ENCODE assay signal across 28 cellular contexts in the genomic region with DNA sequence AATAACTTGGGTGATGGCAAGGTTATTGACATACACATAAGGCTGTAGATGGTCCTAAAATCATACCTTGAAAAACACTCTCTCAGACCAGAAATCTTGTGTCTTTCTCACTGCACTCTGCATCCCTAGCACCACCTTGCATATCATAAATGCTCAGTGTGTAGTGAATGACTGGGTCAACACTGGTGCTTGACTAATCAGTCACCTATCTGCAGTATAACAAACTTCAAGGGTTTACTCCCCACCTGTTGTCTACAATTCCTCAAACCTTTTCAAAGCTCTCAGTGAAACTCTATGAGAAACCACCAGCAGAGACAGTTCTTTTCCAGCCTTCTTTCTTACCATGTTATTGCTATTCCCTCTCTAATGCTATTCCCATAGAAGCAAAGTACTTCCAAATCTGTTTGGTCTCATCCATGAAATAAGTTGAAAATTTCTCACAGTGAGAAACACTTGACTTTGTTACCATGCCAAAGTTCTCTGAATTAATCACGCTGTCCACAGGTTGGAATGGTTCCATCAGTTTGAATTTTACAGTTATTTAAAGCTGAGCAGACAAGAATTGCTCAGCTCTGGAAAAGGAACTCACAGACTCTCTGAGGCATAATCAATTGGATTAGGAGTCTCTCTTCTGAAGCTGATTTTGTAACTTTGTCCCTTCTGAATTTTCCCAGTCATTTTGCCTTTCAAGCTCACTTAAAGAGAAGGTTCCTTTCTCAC.
"Had no signal": no experiment of that assay in that cellular context is flagged by ENCODE, and none has a peak within 500 bp of the region (broad histone marks: within the 10 kb centered on the region; RNA-seq: fewer than 3 reads in every experiment).

No MANE protein-coding gene starts in this region.

- H3K4me1 Mint-ChIP-seq: activated CD4-positive, alpha-beta T cell treated with anti-CD3 and anti-CD28 coated beads for 36 hours; endodermal cell had no signal

- H3K27ac Mint-ChIP-seq: activated CD4-positive, alpha-beta T cell treated with anti-CD3 and anti-CD28 coated beads for 36 hours; activated naive CD8-positive, alpha-beta T cell; activated T-helper 2 cell treated with anti-CD3 and anti-CD28 coated beads, Interferon-gamma antibody, Interleukin-2, Interleukin-4, amounts not matched to agents 10 μg/mL and 5 μg/mL and 100 μg/mL, durations not matched to agents 14 hours and 24 hours and 36 hours; endodermal cell; natural killer cell treated with Interleukin-12 subunit alpha and Interleukin-12 subunit beta and Interleukin-15 and Interleukin-18, amount 100 ng/mL, for 72 hours; T-helper 1 cell treated with Interleukin-12 subunit alpha and Interleukin-12 subunit beta and Interleukin-4 antibody, amounts not matched to agents 30 μg/mL and 1 μg/mL, for 36 hours; WTC11 had no signal

- H3K36me3 ChIP-seq: adrenal gland, ascending aorta, cardiac muscle cell, esophagus squamous epithelium, gastrocnemius medialis, spleen, thyroid gland had no signal

- H3K4me3 Mint-ChIP-seq: activated CD4-positive, alpha-beta T cell treated with anti-CD3 and anti-CD28 coated beads for 36 hours; activated naive CD8-positive, alpha-beta T cell; activated T-cell treated with anti-CD3 and anti-CD28 coated beads, Interleukin-2, amount 50 U/mL, for 4 hours; endodermal cell; natural killer cell treated with Interleukin-12 subunit alpha and Interleukin-12 subunit beta and Interleukin-15 and Interleukin-18, amount 100 ng/mL, for 72 hours; T-helper 1 cell treated with Interleukin-12 subunit alpha and Interleukin-12 subunit beta and Interleukin-4 antibody, amounts not matched to agents 30 μg/mL and 1 μg/mL, for 36 hours; WTC11 had no signal

- H3K4me3 ChIP-seq: adrenal gland, ascending aorta, cardiac muscle cell, esophagus squamous epithelium, gastrocnemius medialis, spleen, thyroid gland had no signal

- DNase-seq: activated CD4-positive, alpha-beta T cell treated with anti-CD3 and anti-CD28 coated beads for 36 hours; activated CD4-positive, alpha-beta T cell treated with anti-CD3 and anti-CD28 coated beads, Interleukin-2, amount 50 U/mL, for 48 hours; activated CD8-positive, alpha-beta memory T cell treated with anti-CD3 and anti-CD28 coated beads, Interleukin-2, amount 50 U/mL, for 48 hours; activated naive CD4-positive, alpha-beta T cell; activated T-cell treated with anti-CD3 and anti-CD28 coated beads, Interleukin-2, amount 50 U/mL, for 4 hours; adrenal gland; cortex of kidney; endodermal cell; esophagus squamous epithelium; gastrocnemius medialis; hippocampal formation; left ventricle myocardium superior; mammary epithelial cell; midbrain; occipital lobe; retina; spleen; stimulated activated CD4-positive, alpha-beta T cell treated with anti-CD3 and anti-CD28 coated beads, Interleukin-4, amount 100 ng/mL, for 1 hour; stimulated activated naive CD4-positive, alpha-beta T cell treated with Interleukin-2 at 50 U/mL for 16 hours; T1000; thyroid gland had no signal

- H3K27me3 ChIP-seq: adrenal gland, ascending aorta, cardiac muscle cell, esophagus squamous epithelium, gastrocnemius medialis, spleen, thyroid gland had no signal

- ATAC-seq: activated CD4-positive, alpha-beta T cell treated with anti-CD3 and anti-CD28 coated beads for 36 hours; activated T-cell treated with anti-CD3 and anti-CD28 coated beads, Interleukin-2, amount 50 U/mL, for 4 hours; gastrocnemius medialis; left ventricle myocardium superior; natural killer cell treated with Interleukin-12 subunit alpha and Interleukin-12 subunit beta and Interleukin-15 and Interleukin-18, amount 100 ng/mL, for 72 hours; WTC11 had no signal

- H3K27ac ChIP-seq: adrenal gland, ascending aorta, cardiac muscle cell, esophagus squamous epithelium, gastrocnemius medialis, spleen, thyroid gland had no signal

- H3K9me3 Mint-ChIP-seq: activated T-helper 2 cell treated with anti-CD3 and anti-CD28 coated beads, Interferon-gamma antibody, Interleukin-2, Interleukin-4, amounts not matched to agents 10 μg/mL and 5 μg/mL and 100 μg/mL, durations not matched to agents 14 hours and 24 hours and 36 hours; endodermal cell; T-helper 1 cell treated with Interleukin-12 subunit alpha and Interleukin-12 subunit beta and Interleukin-4 antibody, amounts not matched to agents 30 μg/mL and 1 μg/mL, for 36 hours; WTC11 had no signal

- H3K36me3 Mint-ChIP-seq: activated naive CD8-positive, alpha-beta T cell; natural killer cell treated with Interleukin-12 subunit alpha and Interleukin-12 subunit beta and Interleukin-15 and Interleukin-18, amount 100 ng/mL, for 72 hours; WTC11 had no signal

- H3K9me3 ChIP-seq: adrenal gland, esophagus squamous epithelium, gastrocnemius medialis, thyroid gland had no signal

- H3K4me1 ChIP-seq: ascending aorta, esophagus squamous epithelium, spleen had no signal

- H3K27me3 Mint-ChIP-seq: activated naive CD8-positive, alpha-beta T cell; natural killer cell treated with Interleukin-12 subunit alpha and Interleukin-12 subunit beta and Interleukin-15 and Interleukin-18, amount 100 ng/mL, for 72 hours had no signal
